Comparison of ENCODE assay signal across 19 cellular contexts in the genomic region with DNA sequence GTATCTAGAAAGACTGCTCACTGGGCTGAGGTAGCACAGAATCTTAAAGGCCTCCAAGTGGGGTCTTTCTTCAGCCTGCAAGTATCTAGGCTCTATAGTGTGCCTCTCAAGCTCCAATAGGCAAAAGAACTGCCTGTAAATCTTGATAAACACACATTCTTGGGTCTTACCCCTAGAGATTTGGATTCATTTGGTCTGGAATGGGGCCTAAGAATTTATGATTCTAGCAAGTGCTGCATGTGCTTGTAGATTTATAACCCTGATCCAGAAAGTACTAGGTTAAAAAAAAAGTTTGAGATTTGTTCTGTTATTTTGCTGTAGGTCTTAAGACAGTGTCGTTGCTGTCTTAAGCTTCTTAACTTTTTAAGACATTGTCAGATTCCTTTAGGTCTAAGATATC.
DNase-seq lines count a peak whose midpoint lies in the region; ATAC-seq lines count a peak whose summit lies in the region.
"Had no signal": no experiment of that assay in that cellular context is flagged by ENCODE, and none has a peak within 500 bp of the region (broad histone marks: within the 10 kb centered on the region; RNA-seq: fewer than 3 reads in every experiment).

No MANE protein-coding gene starts in this region.

- no peak for ATAC-seq in stimulated activated effector memory CD8-positive, alpha-beta T cell treated with anti-CD3 and anti-CD28 coated beads, Interleukin-12 subunit alpha, Interleukin-12 subunit beta, amount 100 ng/mL, for 72 hours
- ATAC-seq in HG03565 (IDR thresholded peaks at IDR 0.05; ENCODE audit: unreplicated experiment) = no peak
- ATAC-seq: PC-3 had no signal

- no peak for DNase-seq in activated naive CD4-positive, alpha-beta T cell treated with anti-CD3 and anti-CD28 coated beads, Interleukin-2, amount 10 ng/mL, durations not matched to agents 7 days and 5 days
- no peak for DNase-seq in SK-N-MC (ENCODE audit: low read depth, low spot score)
- DNase-seq in fibroblast of peridontal ligament (ENCODE audit: extremely low read depth) = peak; percentile 80
- DNase-seq in stimulated activated effector memory CD8-positive, alpha-beta T cell treated with anti-CD3 and anti-CD28 coated beads, Interleukin-12 subunit alpha, Interleukin-12 subunit beta, amount 100 ng/mL, for 72 hours (ENCODE audit: low spot score in 2 of 2) = no peak
- no peak for DNase-seq in A172 (ENCODE audit: low spot score)
- DNase-seq in NCI-H2196 treated with DMSO at 0.1 percent for 48 hours (lab: John Stamatoyannopoulos, UW; ENCODE audit: unreplicated experiment) = no peak
- DNase-seq: DMS79, H9, MM.1S, NCI-H1092, NCI-H1436 treated with DMSO at 0.1 percent for 48 hours, NCI-H2029, NCI-H526, PC-3, RPMI8226, SIG-M5 had no signal

- no peaks in the 10 kb centered on the region for H3K27me3 Mint-ChIP-seq in activated naive CD4-positive, alpha-beta T cell treated with anti-CD3 and anti-CD28 coated beads, Interleukin-2, amount 50 U/mL, for 24 hours
- H3K27me3 Mint-ChIP-seq in activated naive CD4-positive, alpha-beta T cell treated with anti-CD3 and anti-CD28 coated beads, Interleukin-2, amount 10 ng/mL, durations not matched to agents 7 days and 5 days = no peaks in the 10 kb centered on the region

- H3K27ac Mint-ChIP-seq in activated naive CD4-positive, alpha-beta T cell treated with anti-CD3 and anti-CD28 coated beads, Interleukin-2, amount 50 U/mL, for 24 hours = peak overlapping the region; percentile 36
- H3K27ac Mint-ChIP-seq in activated naive CD4-positive, alpha-beta T cell treated with anti-CD3 and anti-CD28 coated beads, Interleukin-2, amount 10 ng/mL, durations not matched to agents 7 days and 5 days = no peak overlapping the region
- peak overlapping the region; percentile 9 for H3K27ac Mint-ChIP-seq in stimulated activated effector memory CD8-positive, alpha-beta T cell treated with anti-CD3 and anti-CD28 coated beads, Interleukin-12 subunit alpha, Interleukin-12 subunit beta, amount 100 ng/mL, for 72 hours

- CTCF ChIA-PET in activated naive CD4-positive, alpha-beta T cell treated with anti-CD3 and anti-CD28 coated beads, Interleukin-2, amount 10 ng/mL, durations not matched to agents 7 days and 5 days (lab: Charles Lee) = no interaction called here

- peaks cover 34% of the 10 kb centered on the region for H3K36me3 ChIP-seq in SK-N-MC (ENCODE audit: insufficient read depth, low read length)

- H3K4me3 ChIP-seq in SK-N-MC = no peak overlapping the region
- H3K4me3 ChIP-seq: BLaER1 had no signal

- no peaks in the 10 kb centered on the region for H3K9me3 ChIP-seq in SK-N-MC (ENCODE audit: low read depth, low read length)

- 0 out of 2 replicates have a peak overlapping the region, but pooled peaks have one; percentile 21 for H3K27ac ChIP-seq in SK-N-MC
- H3K27ac ChIP-seq: BLaER1 had no signal

- H3K9me3 Mint-ChIP-seq in activated naive CD4-positive, alpha-beta T cell treated with anti-CD3 and anti-CD28 coated beads, Interleukin-2, amount 50 U/mL, for 24 hours = no peaks in the 10 kb centered on the region
- peaks cover 2% of the 10 kb centered on the region for H3K9me3 Mint-ChIP-seq in activated naive CD4-positive, alpha-beta T cell treated with anti-CD3 and anti-CD28 coated beads, Interleukin-2, amount 10 ng/mL, durations not matched to agents 7 days and 5 days
- no peaks in the 10 kb centered on the region for H3K9me3 Mint-ChIP-seq in stimulated activated effector memory CD8-positive, alpha-beta T cell treated with anti-CD3 and anti-CD28 coated beads, Interleukin-12 subunit alpha, Interleukin-12 subunit beta, amount 100 ng/mL, for 72 hours
- H3K9me3 Mint-ChIP-seq: H9 had no signal

- peaks cover 31% of the 10 kb centered on the region for H3K36me3 Mint-ChIP-seq in activated naive CD4-positive, alpha-beta T cell treated with anti-CD3 and anti-CD28 coated beads, Interleukin-2, amount 50 U/mL, for 24 hours
- H3K36me3 Mint-ChIP-seq in activated naive CD4-positive, alpha-beta T cell treated with anti-CD3 and anti-CD28 coated beads, Interleukin-2, amount 10 ng/mL, durations not matched to agents 7 days and 5 days = peaks cover 54% of the 10 kb centered on the region
- peaks cover 73% of the 10 kb centered on the region for H3K36me3 Mint-ChIP-seq in stimulated activated effector memory CD8-positive, alpha-beta T cell treated with anti-CD3 and anti-CD28 coated beads, Interleukin-12 subunit alpha, Interleukin-12 subunit beta, amount 100 ng/mL, for 72 hours

- H3K4me1 Mint-ChIP-seq in activated naive CD4-positive, alpha-beta T cell treated with anti-CD3 and anti-CD28 coated beads, Interleukin-2, amount 50 U/mL, for 24 hours = peaks cover 9% of the 10 kb centered on the region
- H3K4me1 Mint-ChIP-seq in activated naive CD4-positive, alpha-beta T cell treated with anti-CD3 and anti-CD28 coated beads, Interleukin-2, amount 10 ng/mL, durations not matched to agents 7 days and 5 days = no peaks in the 10 kb centered on the region
- H3K4me1 Mint-ChIP-seq in stimulated activated effector memory CD8-positive, alpha-beta T cell treated with anti-CD3 and anti-CD28 coated beads, Interleukin-12 subunit alpha, Interleukin-12 subunit beta, amount 100 ng/mL, for 72 hours = no peaks in the 10 kb centered on the region

- H3K9ac ChIP-seq in SK-N-MC (ENCODE audit: insufficient read length) = no peak overlapping the region
- H3K9ac ChIP-seq: BLaER1 had no signal

- no peak overlapping the region for H3K4me3 Mint-ChIP-seq in activated naive CD4-positive, alpha-beta T cell treated with anti-CD3 and anti-CD28 coated beads, Interleukin-2, amount 50 U/mL, for 24 hours
- H3K4me3 Mint-ChIP-seq in activated naive CD4-positive, alpha-beta T cell treated with anti-CD3 and anti-CD28 coated beads, Interleukin-2, amount 10 ng/mL, durations not matched to agents 7 days and 5 days = no peak overlapping the region
- no peak overlapping the region for H3K4me3 Mint-ChIP-seq in stimulated activated effector memory CD8-positive, alpha-beta T cell treated with anti-CD3 and anti-CD28 coated beads, Interleukin-12 subunit alpha, Interleukin-12 subunit beta, amount 100 ng/mL, for 72 hours
- H3K4me3 Mint-ChIP-seq: H9 had no signal
